In genomic region chr16:24131294-24131693, GRCh38 we compare ENCODE assay signal across 18 cellular contexts.
A peak's percentile ranks its signal among the peaks of the same experiment; 100 is the strongest.
DNase-seq lines count a peak whose midpoint lies in the region; ATAC-seq and TF ChIP-seq lines count a peak whose summit lies in the region.
"Had no signal": no experiment of that assay in that cellular context is flagged by ENCODE, and none has a peak within 500 bp of the region (broad histone marks: within the 10 kb centered on the region; RNA-seq: fewer than 3 reads in every experiment).

No MANE protein-coding gene starts in this region.

- H3K27ac ChIP-seq in CD8-positive, alpha-beta T cell (ENCODE audit: low read depth, low read length), result no peak overlapping the region
- H3K27ac ChIP-seq: A549 had no signal

- no peak overlapping the region for H3K4me3 Mint-ChIP-seq in CD8-positive, alpha-beta T cell
- H3K4me3 Mint-ChIP-seq in activated T-helper 17 cell treated with anti-CD3 and anti-CD28 coated beads, Interleukin-2, amount 50 U/mL, for 72 hours, result no peak overlapping the region
- H3K4me3 Mint-ChIP-seq in osteocyte (ENCODE audit: unreplicated experiment), result no peak overlapping the region
- H3K4me3 Mint-ChIP-seq: CD4-positive, alpha-beta memory T cell; HFFc6 had no signal

- H3K4me1 ChIP-seq in CD8-positive, alpha-beta T cell (ENCODE audit: insufficient read depth, low read length), result no peaks in the 10 kb centered on the region
- H3K4me1 ChIP-seq: A549, Caco-2, HAP-1 had no signal

- CTCF ChIA-PET in CD8-positive, alpha-beta T cell (lab: Charles Lee), result interaction anchor here (1.3 kb wide), 1 partner anchor 329 kb away, joined by 3 read pairs; no protein-coding TSS in a partner anchor

- peaks cover 10% of the 10 kb centered on the region for H3K36me3 ChIP-seq in CD8-positive, alpha-beta T cell (ENCODE audit: insufficient read depth, low read length)
- H3K36me3 ChIP-seq: HAP-1 had no signal

- no peaks in the 10 kb centered on the region for H3K27me3 ChIP-seq in CD8-positive, alpha-beta T cell (ENCODE audit: insufficient read depth, low read length)

- DNase-seq in activated CD8-positive, alpha-beta memory T cell treated with anti-CD3 and anti-CD28 coated beads for 24 hours, result peak; percentile 21
- DNase-seq in activated CD8-positive, alpha-beta memory T cell treated with anti-CD3 and anti-CD28 coated beads, Interleukin-2, amount 50 U/mL, for 48 hours, result no peak
- DNase-seq in CD8-positive, alpha-beta T cell, result no peak
- DNase-seq in RPMI8226 (no peak), osteocyte (ENCODE audit: extremely low spot score, unreplicated experiment) (no peak)
- DNase-seq: 8988T; ACHN; AML-193; C1 segment of cervical spinal cord; Caco-2; CD4-positive, alpha-beta memory T cell; DMS153; DND-41; GOT3; HFFc6 had no signal

- intact Hi-C loops in CD8-positive, alpha-beta T cell (cut with DNase I, micrococcal nuclease), result no loop called here

- TF ChIP-seq CTCF in CD8-positive, alpha-beta T cell (IDR thresholded peaks at IDR 0.05), result no peak
- TF ChIP-seq CTCF in osteocyte (IDR thresholded peaks at IDR 0.05), result no peak

- no peaks in the 10 kb centered on the region for H3K9me3 ChIP-seq in CD8-positive, alpha-beta T cell (ENCODE audit: low read length)
- H3K9me3 ChIP-seq: A549, Caco-2, HAP-1 had no signal

- POLR2A ChIA-PET in CD8-positive, alpha-beta T cell (lab: Charles Lee), result no interaction called here

- H3K36me3 Mint-ChIP-seq in CD8-positive, alpha-beta T cell, result peaks cover 65% of the 10 kb centered on the region
- peaks cover 77% of the 10 kb centered on the region for H3K36me3 Mint-ChIP-seq in activated T-helper 17 cell treated with anti-CD3 and anti-CD28 coated beads, Interleukin-2, amount 50 U/mL, for 72 hours (ENCODE audit: low read depth)
- H3K36me3 Mint-ChIP-seq in osteocyte (ENCODE audit: unreplicated experiment), result no peaks in the 10 kb centered on the region

- no peak for ATAC-seq in CD8-positive, alpha-beta T cell
- peak; percentile 54 for ATAC-seq in activated T-helper 17 cell treated with anti-CD3 and anti-CD28 coated beads, Interleukin-2, amount 50 U/mL, for 72 hours (replicated peaks)
- ATAC-seq: A549 had no signal

- peak overlapping the region; percentile 29 for H3K27ac Mint-ChIP-seq in CD8-positive, alpha-beta T cell
- no peak overlapping the region for H3K27ac Mint-ChIP-seq in activated T-helper 17 cell treated with anti-CD3 and anti-CD28 coated beads, Interleukin-2, amount 50 U/mL, for 72 hours
- no peak overlapping the region for H3K27ac Mint-ChIP-seq in osteocyte (ENCODE audit: unreplicated experiment)
- H3K27ac Mint-ChIP-seq: HFFc6 had no signal

- no peaks in the 10 kb centered on the region for H3K27me3 Mint-ChIP-seq in CD8-positive, alpha-beta T cell (ENCODE audit: low read depth)
- H3K27me3 Mint-ChIP-seq in activated T-helper 17 cell treated with anti-CD3 and anti-CD28 coated beads, Interleukin-2, amount 50 U/mL, for 72 hours, result no peaks in the 10 kb centered on the region
- H3K27me3 Mint-ChIP-seq in osteocyte (ENCODE audit: unreplicated experiment), result no peaks in the 10 kb centered on the region
- H3K27me3 Mint-ChIP-seq: CD4-positive, alpha-beta memory T cell had no signal

- peaks cover 11% of the 10 kb centered on the region for H3K4me1 Mint-ChIP-seq in CD8-positive, alpha-beta T cell (ENCODE audit: low read depth)
- H3K4me1 Mint-ChIP-seq in activated T-helper 17 cell treated with anti-CD3 and anti-CD28 coated beads, Interleukin-2, amount 50 U/mL, for 72 hours, result peaks cover 14% of the 10 kb centered on the region
- no peaks in the 10 kb centered on the region for H3K4me1 Mint-ChIP-seq in osteocyte (ENCODE audit: unreplicated experiment)

- no peaks in the 10 kb centered on the region for H3K9me3 Mint-ChIP-seq in CD8-positive, alpha-beta T cell
- no peaks in the 10 kb centered on the region for H3K9me3 Mint-ChIP-seq in activated T-helper 17 cell treated with anti-CD3 and anti-CD28 coated beads, Interleukin-2, amount 50 U/mL, for 72 hours
- no peaks in the 10 kb centered on the region for H3K9me3 Mint-ChIP-seq in osteocyte (ENCODE audit: unreplicated experiment)
- H3K9me3 Mint-ChIP-seq: CD4-positive, alpha-beta memory T cell had no signal

- no peak overlapping the region for H3K4me3 ChIP-seq in CD8-positive, alpha-beta T cell (ENCODE audit: low read depth, low read length)
- H3K4me3 ChIP-seq: A549, HAP-1 had no signal
